13 cellular contexts compared by ENCODE assay signal in the genomic region with DNA sequence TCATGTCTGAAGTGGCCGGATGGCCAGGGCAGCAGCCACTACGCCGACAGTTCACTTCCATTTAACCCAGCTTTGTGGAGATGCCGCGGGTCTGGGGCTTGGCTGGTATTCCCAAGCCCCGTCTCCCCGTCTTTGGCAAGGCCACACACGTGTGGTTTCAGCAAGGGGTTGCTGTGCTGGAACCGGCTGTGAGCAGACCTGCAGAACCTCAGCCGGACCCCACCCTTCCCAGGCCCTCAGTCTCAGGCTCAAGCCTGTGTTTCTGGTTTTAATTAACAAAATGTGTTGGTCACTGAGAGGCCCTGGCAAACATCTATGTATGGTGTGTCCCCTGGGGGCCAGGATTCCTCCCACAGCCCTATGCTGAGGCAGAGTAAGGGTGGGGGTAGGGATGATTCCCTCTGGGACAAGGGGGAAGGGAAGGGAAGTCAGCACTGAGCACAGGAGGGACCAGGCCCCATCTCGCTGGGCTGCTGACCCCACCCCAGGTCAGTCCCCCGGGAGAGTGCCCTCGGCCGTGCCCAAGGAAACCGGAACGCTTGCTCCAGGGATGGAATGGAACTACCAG. TPM values are rescaled to one million over a fixed set of nuclear protein-coding genes. Genes with fewer than 3 reads are reported as not detected.
DNase-seq lines count a peak whose midpoint lies in the region; ATAC-seq, FAIRE-seq and TF ChIP-seq lines count a peak whose summit lies in the region.
"Had no signal": no experiment of that assay in that cellular context is flagged by ENCODE, and none has a peak within 500 bp of the region (broad histone marks: within the 10 kb centered on the region; RNA-seq: fewer than 3 reads in every experiment).

No MANE protein-coding gene starts in this region.

- H3K9ac ChIP-seq in kidney (ENCODE audit: low read length in 2 of 2) (no peak overlapping the region), smooth muscle cell (ENCODE audit: low read depth) (peak overlapping the region; percentile 42)

- H4K20me1 ChIP-seq in smooth muscle cell (ENCODE audit: low read depth), result peaks cover 80% of the 10 kb centered on the region

- no peak overlapping the region for H3K4me3 Mint-ChIP-seq in stimulated activated memory B cell treated with anti-CD40 and anti-IgM and Interleukin-4, amounts not matched to agents 10 μg/mL and 1 μg/mL and 100 μg/mL, for 72 hours

- DNase-seq in EH (ENCODE audit: low read depth), result peak; percentile 81
- DNase-seq in astrocyte of the spinal cord (ENCODE audit: low read depth, low spot score), result peak; percentile 49
- DNase-seq in kidney, result peak; percentile 67
- DNase-seq in smooth muscle cell (lab: John Stamatoyannopoulos, UW; ENCODE audit: unreplicated experiment), result no peak
- no peak for DNase-seq in NCI-H2081 treated with DMSO at 0.1 percent for 48 hours (lab: John Stamatoyannopoulos, UW)
- DNase-seq in DMS79 (lab: John Stamatoyannopoulos, UW), result no peak
- DNase-seq: activated CD4-positive, CD25-positive, alpha-beta regulatory T cell; activated naive CD4-positive, alpha-beta T cell; NCI-H146; PC-9 had no signal

- peaks cover 84% of the 10 kb centered on the region for H3K79me2 ChIP-seq in smooth muscle cell (ENCODE audit: low read depth)

- no peaks in the 10 kb centered on the region for H3K9me3 Mint-ChIP-seq in stimulated activated memory B cell treated with anti-CD40 and anti-IgM and Interleukin-4, amounts not matched to agents 10 μg/mL and 1 μg/mL and 100 μg/mL, for 72 hours

- WGBS in smooth muscle cell (ENCODE audit: low lambda C conversion rate), result 41% methylated on average over 16 of the region's 16 CpGs

- H3F3A ChIP-seq in smooth muscle cell (ENCODE audit: low read depth), result peaks cover 23% of the 10 kb centered on the region

- H3K4me1 ChIP-seq in kidney (ENCODE audit: control insufficient read depth in 1 of 2, insufficient read depth in 1 of 2, low read depth in 1 of 2, low read length in 2 of 2) (peaks cover 35 to 36% of the 10 kb centered on the region in 2 donors), smooth muscle cell (ENCODE audit: low read depth) (peaks cover 38% of the 10 kb centered on the region)

- H3K4me3 ChIP-seq in astrocyte of the spinal cord (ENCODE audit: low read depth, low read length) (no peak overlapping the region), kidney (ENCODE audit: low read length in 2 of 2) (peak overlapping the region in 1 of 2 donors; percentile 16), smooth muscle cell (no peak overlapping the region)
- H3K4me3 ChIP-seq: PC-9 had no signal

- no peak overlapping the region for H3K27ac Mint-ChIP-seq in stimulated activated memory B cell treated with anti-CD40 and anti-IgM and Interleukin-4, amounts not matched to agents 10 μg/mL and 1 μg/mL and 100 μg/mL, for 72 hours

- peaks cover 55% of the 10 kb centered on the region for H3K27me3 Mint-ChIP-seq in stimulated activated memory B cell treated with anti-CD40 and anti-IgM and Interleukin-4, amounts not matched to agents 10 μg/mL and 1 μg/mL and 100 μg/mL, for 72 hours

- peak overlapping the region; percentile 80 for H3K4me2 ChIP-seq in smooth muscle cell
- H3K4me2 ChIP-seq: PC-9 had no signal

- H3K27me3 ChIP-seq in smooth muscle cell (ENCODE audit: low read depth), result no peaks in the 10 kb centered on the region

- H3K36me3 ChIP-seq in kidney (ENCODE audit: control insufficient read depth in 1 of 2, insufficient read depth in 2 of 2, low read length in 2 of 2) (no peaks in the 10 kb centered on the region), smooth muscle cell (ENCODE audit: low read depth) (no peaks in the 10 kb centered on the region)

- no peaks in the 10 kb centered on the region for H3K9me3 ChIP-seq in kidney (ENCODE audit: control insufficient read depth in 1 of 2, low read length in 2 of 2)
- no peaks in the 10 kb centered on the region for H3K9me3 ChIP-seq in smooth muscle cell (replicated peaks; ENCODE audit: low read depth)

- in situ Hi-C loops in astrocyte of the spinal cord (cut with HindIII; ENCODE audit: low sequenced_read_pairs), result no loop called here

- ATAC-seq in HG03108 (IDR thresholded peaks at IDR 0.05; ENCODE audit: unreplicated experiment), result no peak
- no peak for ATAC-seq in stimulated activated memory B cell treated with anti-CD40 and anti-IgM and Interleukin-4, amounts not matched to agents 10 μg/mL and 1 μg/mL and 100 μg/mL, for 72 hours

- peaks cover 8% of the 10 kb centered on the region for H3K4me1 Mint-ChIP-seq in stimulated activated memory B cell treated with anti-CD40 and anti-IgM and Interleukin-4, amounts not matched to agents 10 μg/mL and 1 μg/mL and 100 μg/mL, for 72 hours

- intact Hi-C loops in kidney (cut with DNase I), result no loop called here

- peak overlapping the region; percentile 32 to 52 for H3K27ac ChIP-seq in kidney (ENCODE audit: low read depth in 2 of 2, low read length in 2 of 2)
- peak overlapping the region; percentile 100 for H3K27ac ChIP-seq in smooth muscle cell (ENCODE audit: low read depth)
- H3K27ac ChIP-seq: PC-9 had no signal

- H2AFZ ChIP-seq in smooth muscle cell (ENCODE audit: low read depth), result no peak overlapping the region
- H2AFZ ChIP-seq: PC-9 had no signal

- no peak for FAIRE-seq in kidney (lab: Jason Lieb, UNC)
- FAIRE-seq: H54 had no signal

- TF ChIP-seq CTCF in astrocyte of the spinal cord (IDR thresholded peaks at IDR 0.05; ENCODE audit: low read depth, low read length), result no peak
- no peak for TF ChIP-seq CTCF in kidney (IDR thresholded peaks at IDR 0.05; ENCODE audit: borderline replicate concordance, extremely low read depth, insufficient read depth)
- TF ChIP-seq CTCF in smooth muscle cell (IDR thresholded peaks at IDR 0.05; ENCODE audit: borderline replicate concordance, insufficient read depth, poor library complexity, severe bottlenecking), result no peak

- H3K36me3 Mint-ChIP-seq in stimulated activated memory B cell treated with anti-CD40 and anti-IgM and Interleukin-4, amounts not matched to agents 10 μg/mL and 1 μg/mL and 100 μg/mL, for 72 hours, result no peaks in the 10 kb centered on the region

RNA-seq across cellular contexts. Expression of gene OSBPL5, which starts 9.3 kb away (rescaled TPM):
- 63.0 TPM for total RNA-seq in kidney
- polyA plus RNA-seq in kidney (ENCODE audit: insufficient read depth, low read depth, low replicate concordance), result 8.5 TPM
- total RNA-seq in smooth muscle cell, result 24.2 and 27.3 TPM in 2 replicates
- 43.4 and 46.0 TPM in 2 replicates for polyA plus RNA-seq in smooth muscle cell

Comparison
In these comparisons a context has a peak if more than half of its experiments do, and no peak if none do; other contexts are left out.
1. DNase-seq: peak in EH (single experiment), astrocyte of the spinal cord (single experiment) and kidney (single experiment); none in smooth muscle cell (single experiment), NCI-H2081 treated with DMSO at 0.1 percent for 48 hours (single experiment) and DMS79 (single experiment).